1 cellular context compared by ENCODE assay signal in the genomic region with DNA sequence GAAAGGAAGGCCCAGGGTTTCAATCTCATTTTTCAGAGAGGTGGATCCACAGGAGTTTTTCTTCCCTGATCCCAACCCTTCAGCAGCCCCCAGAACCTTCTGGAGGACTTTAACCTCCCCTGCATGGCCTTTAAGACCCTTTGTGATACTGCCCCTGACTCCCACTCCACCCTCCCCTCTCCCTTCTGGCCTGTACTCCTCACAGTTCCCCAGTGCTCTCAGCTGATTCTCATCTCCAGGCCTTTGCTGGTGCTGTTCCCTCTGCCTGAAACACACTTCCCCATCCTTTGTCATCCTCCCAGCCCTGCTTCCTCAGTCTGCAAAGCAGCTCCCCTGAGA.
TF ChIP-seq lines count a peak whose summit lies in the region.

No MANE protein-coding gene starts in this region.

TF ChIP-seq in A549, 52 proteins besides CTCF, POLR2A, EP300 and RAD21 (continued from another document):
- TF ChIP-seq MAFK (IDR thresholded peaks at IDR 0.05; ENCODE audit: partially characterized antibody) = no peak
TF ChIP-seq in A549: peak in this region for 0.
